In genomic region chr19:1258161-1258492, GRCh38 we compare ENCODE assay signal across 10 cellular contexts. TPM values are rescaled to one million over a fixed set of nuclear protein-coding genes. Genes with fewer than 3 reads are reported as not detected.
DNase-seq lines count a peak whose midpoint lies in the region; TF ChIP-seq lines count a peak whose summit lies in the region.
"Had no signal": no experiment of that assay in that cellular context is flagged by ENCODE, and none has a peak within 500 bp of the region (broad histone marks: within the 10 kb centered on the region; RNA-seq: fewer than 3 reads in every experiment).

No MANE protein-coding gene starts in this region.

- no peak overlapping the region for H3K4me3 ChIP-seq in A673 (ENCODE audit: low read depth, low read length, poor library complexity, severe bottlenecking)
- peak overlapping the region in 1 of 3 donors; percentile 0 for H3K4me3 ChIP-seq in breast epithelium

- no peak for TF ChIP-seq POLR2A in breast epithelium (IDR thresholded peaks at IDR 0.05)

- in situ Hi-C loops in ACHN (cut with HindIII; ENCODE audit: low pct_ligation_motif_present, low pct_unique_long_range_greater_than_20kb, low sequenced_read_pairs): no loop called here

- POLR2A ChIA-PET in A673 (lab: Charles Lee; ENCODE audit: low non-redundant PET): interaction anchor here (0.6 to 0.7 kb wide), 3 partner anchors 8 to 11 kb away, joined by 5 to 10 read pairs (median 8); no protein-coding TSS in a partner anchor

- peak overlapping the region; percentile 93 for H3K27ac Mint-ChIP-seq in HFFc6
- peak overlapping the region; percentile 68 for H3K27ac Mint-ChIP-seq in nephron progenitor cell

- H3K4me1 Mint-ChIP-seq in HFFc6 (ENCODE audit: low read depth): peaks cover 60% of the 10 kb centered on the region
- H3K4me1 Mint-ChIP-seq in nephron progenitor cell: peaks cover 67% of the 10 kb centered on the region

- TF ChIP-seq CTCF in A673 (conservative IDR thresholded peaks at IDR 0.05; ENCODE audit: low read depth, low read length): no peak
- no peak for TF ChIP-seq CTCF in HFFc6 (IDR thresholded peaks at IDR 0.05)
- no peak for TF ChIP-seq CTCF in breast epithelium (IDR thresholded peaks at IDR 0.05)
- no peak for TF ChIP-seq CTCF in nephron progenitor cell (IDR thresholded peaks at IDR 0.05)

- H3K27me3 ChIP-seq in A673 (replicated peaks; ENCODE audit: insufficient read depth, low read depth, low read length, poor library complexity) (no peaks in the 10 kb centered on the region), breast epithelium (no peaks in the 10 kb centered on the region)

- CTCF ChIA-PET in A673 (lab: Charles Lee): no interaction called here

- H3K27me3 Mint-ChIP-seq in HFFc6 (ENCODE audit: insufficient read depth) (peaks cover 30% of the 10 kb centered on the region), nephron progenitor cell (ENCODE audit: low read depth, poor library complexity) (peaks cover 3% of the 10 kb centered on the region)

- H3K4me3 Mint-ChIP-seq in HFFc6: peak overlapping the region; percentile 71
- peak overlapping the region; percentile 42 for H3K4me3 Mint-ChIP-seq in nephron progenitor cell

- TSS peak; percentile 28 for BruUV-seq in A673 (replicated peaks; lab: Mats Ljungman, UMichigan)

- intact Hi-C loops in A673 (cut with micrococcal nuclease; ENCODE audit: unreplicated experiment) (no loop called here), breast epithelium (cut with DNase I; ENCODE audit: low total_unique reads) (no loop called here)

- H3K9me3 ChIP-seq in A673 (ENCODE audit: low read depth, low read length, poor library complexity, severe bottlenecking) (no peaks in the 10 kb centered on the region), breast epithelium (no peaks in the 10 kb centered on the region)

- peak; percentile 32 for DNase-seq in A673 (ENCODE audit: low spot score)
- DNase-seq in HFFc6: no peak
- DNase-seq in breast epithelium (ENCODE audit: low spot score in 2 of 2): no peak
- DNase-seq in nephron progenitor cell: no peak
- no peak for DNase-seq in ACHN
- DNase-seq in COR-L47 (lab: John Stamatoyannopoulos, UW): no peak
- no peak for DNase-seq in MV-4-11 (lab: John Stamatoyannopoulos, UW)
- no peak for DNase-seq in amniotic stem cell (lab: John Stamatoyannopoulos, UW)
- DNase-seq: midbrain, NCI-H1436 treated with DMSO at 0.1 percent for 48 hours had no signal

- H3K4me1 ChIP-seq in A673 (ENCODE audit: insufficient read depth, low read length, poor library complexity, severe bottlenecking) (peaks cover 87% of the 10 kb centered on the region), breast epithelium (peaks cover 31 to 45% of the 10 kb centered on the region in 2 donors)

- H3K36me3 ChIP-seq in A673 (ENCODE audit: insufficient read depth, low read length, poor library complexity, severe bottlenecking) (peaks cover 47% of the 10 kb centered on the region), breast epithelium (peaks cover 11% of the 10 kb centered on the region)

- H3K27ac ChIP-seq in A673 (ENCODE audit: low read depth, low read length, poor library complexity, severe bottlenecking): peak overlapping the region; percentile 77
- peak overlapping the region; percentile 97 to 98 for H3K27ac ChIP-seq in breast epithelium

- H3K36me3 Mint-ChIP-seq in HFFc6 (ENCODE audit: low read depth) (peaks cover 10% of the 10 kb centered on the region), nephron progenitor cell (ENCODE audit: low read depth) (peaks cover 18% of the 10 kb centered on the region)

- no peaks in the 10 kb centered on the region for H3K9me3 Mint-ChIP-seq in HFFc6
- H3K9me3 Mint-ChIP-seq in nephron progenitor cell: no peaks in the 10 kb centered on the region

RNA-seq across cellular contexts. Expression of gene MIDN, which starts 9.7 kb away (rescaled TPM):
- total RNA-seq in A673 (2021) (156 and 169 TPM in 2 replicates), breast epithelium (10 to 100 TPM; 13.8 to 28.5 (median 22.4) TPM)
- 10 to 100 TPM; 58.4 to 73.3 (median 67.4) TPM for total RNA-seq in HFFc6 (2021; fragmentation: NEBNext Ultra II Directional; extraction: Animal tissue kit (Norgen Biotek cat#: 25700))

RNA-seq across cellular contexts. Expression of gene CIRBP, which starts 11.0 kb away (rescaled TPM):
- total RNA-seq in A673 (2021) (287 and 386 TPM in 2 replicates), breast epithelium (100 to 1,000 TPM; 458 to 758 (median 656) TPM)
- 100 to 1,000 TPM; 160 to 243 (median 190) TPM for total RNA-seq in HFFc6 (2021; fragmentation: NEBNext Ultra II Directional; extraction: Animal tissue kit (Norgen Biotek cat#: 25700))

RNA-seq across cellular contexts. Expression of gene ATP5F1D, which starts 16.6 kb away (rescaled TPM):
- total RNA-seq in A673 (2021) (237 and 250 TPM in 2 replicates), breast epithelium (10 to 100 TPM; 47.6 to 64.9 (median 61.3) TPM)
- total RNA-seq in HFFc6 (2021; fragmentation: NEBNext Ultra II Directional; extraction: Animal tissue kit (Norgen Biotek cat#: 25700)): 100 to 1,000 TPM; 190 to 243 (median 217) TPM

RNA-seq across cellular contexts. Expression of gene FAM174C, which starts 17.2 kb away (rescaled TPM):
- total RNA-seq in A673 (2021): 69.4 and 88.6 TPM in 2 replicates
- total RNA-seq in HFFc6 (2021; fragmentation: NEBNext Ultra II Directional; extraction: Animal tissue kit (Norgen Biotek cat#: 25700)): 10 to 100 TPM; 54.2 to 77.6 (median 63.8) TPM
- total RNA-seq in breast epithelium: 10 to 100 TPM; 43.9 to 60.6 (median 53.1) TPM

RNA-seq across cellular contexts. Expression of gene CBARP, which starts 20.3 kb away (rescaled TPM):
- total RNA-seq in A673 (2021): 13.3 and 15.0 TPM in 2 replicates
- total RNA-seq in HFFc6 (2021; fragmentation: NEBNext Ultra II Directional; extraction: Animal tissue kit (Norgen Biotek cat#: 25700)): 10 to 100 TPM in 1 of 6 experiments, 1 to 10 TPM in 5; 7.6 to 12.7 (median 8.6) TPM
- total RNA-seq in breast epithelium: 1 to 10 TPM in 1 of 3 donors, under 1 TPM in 1, not detected in 1; 0.98 to 4.8 TPM
